In the genomic region with DNA sequence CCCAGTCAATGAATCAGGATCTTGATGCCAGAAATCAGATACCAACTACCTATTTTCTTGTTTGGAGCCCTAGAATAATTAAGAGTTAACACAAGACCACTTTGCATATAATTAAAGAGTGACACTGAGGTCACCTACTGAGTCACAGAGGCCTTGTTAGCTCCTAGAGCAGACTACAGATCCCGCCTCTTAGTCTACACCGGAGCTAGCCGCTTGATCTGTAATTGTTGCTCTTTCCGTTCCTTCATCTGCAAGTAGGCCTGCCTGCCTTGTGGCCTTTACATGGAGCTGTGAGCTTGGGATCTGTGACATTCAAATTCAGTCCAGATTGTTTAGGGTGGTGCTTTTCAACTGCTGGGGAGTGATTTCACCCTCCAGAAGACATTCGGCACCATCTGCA, we compare ENCODE assay signal across 17 cellular contexts.
"Had no signal": no experiment of that assay in that cellular context is flagged by ENCODE, and none has a peak within 500 bp of the region (broad histone marks: within the 10 kb centered on the region; RNA-seq: fewer than 3 reads in every experiment).

No MANE protein-coding gene starts in this region.

- DNase-seq: cortex of kidney; effector memory CD4-positive, alpha-beta T cell; esophagus squamous epithelium; foreskin keratinocyte; heart left ventricle; kidney glomerular epithelial cell; ovary; small intestine; stimulated activated CD4-positive, alpha-beta T cell treated with anti-CD3 and anti-CD28 coated beads, Interleukin-12 subunit alpha, Interleukin-12 subunit beta, amount 100 ng/mL, for 4 hours; stimulated activated naive CD8-positive, alpha-beta T cell treated with anti-CD3 and anti-CD28 coated beads, Interleukin-15, amount 100 ng/mL, for 72 hours; thyroid gland had no signal

- H3K4me3 Mint-ChIP-seq: central memory CD8-positive, alpha-beta T cell; neural crest cell; stimulated activated naive CD8-positive, alpha-beta T cell treated with anti-CD3 and anti-CD28 coated beads, Interleukin-15, amount 100 ng/mL, for 72 hours; type B pancreatic cell had no signal

- H3K9me3 Mint-ChIP-seq: central memory CD8-positive, alpha-beta T cell; neural crest cell; stimulated activated naive CD8-positive, alpha-beta T cell treated with anti-CD3 and anti-CD28 coated beads, Interleukin-15, amount 100 ng/mL, for 72 hours; type B pancreatic cell had no signal

- H3K4me3 ChIP-seq: esophagus squamous epithelium, heart left ventricle, ovary, right atrium auricular region, thyroid gland had no signal

- H3K27ac Mint-ChIP-seq: stimulated activated naive CD8-positive, alpha-beta T cell treated with anti-CD3 and anti-CD28 coated beads, Interleukin-15, amount 100 ng/mL, for 72 hours; type B pancreatic cell had no signal

- H3K27ac ChIP-seq: epithelial cell of prostate, foreskin keratinocyte, ovary, right atrium auricular region, thyroid gland had no signal

- ATAC-seq: foreskin keratinocyte; heart left ventricle; left lobe of liver; stimulated activated naive CD8-positive, alpha-beta T cell treated with anti-CD3 and anti-CD28 coated beads, Interleukin-15, amount 100 ng/mL, for 72 hours had no signal

- H3K27me3 ChIP-seq: esophagus squamous epithelium, foreskin keratinocyte, heart left ventricle, ovary, right atrium auricular region, thyroid gland had no signal

- H3K4me1 ChIP-seq: foreskin keratinocyte had no signal

- H3K36me3 ChIP-seq: ovary, right atrium auricular region, thyroid gland had no signal

- H3K27me3 Mint-ChIP-seq: central memory CD8-positive, alpha-beta T cell; stimulated activated naive CD8-positive, alpha-beta T cell treated with anti-CD3 and anti-CD28 coated beads, Interleukin-15, amount 100 ng/mL, for 72 hours; type B pancreatic cell had no signal

- H3K9me3 ChIP-seq: esophagus squamous epithelium, heart left ventricle, ovary, right atrium auricular region, thyroid gland had no signal
